Comparison of ENCODE assay signal across 8 cellular contexts in genomic region chr7:73667344-73668102, GRCh38. TPM values are rescaled to one million over a fixed set of nuclear protein-coding genes. Genes with fewer than 3 reads are reported as not detected.
DNase-seq lines count a peak whose midpoint lies in the region; ATAC-seq and TF ChIP-seq lines count a peak whose summit lies in the region.

Gene VPS37D, plus strand, starts transcription at chr7:73667831. Its CDS starts 128 bp downstream, at chr7:73667959.

- H3K9me3 ChIP-seq in HUES64 (ENCODE audit: insufficient read depth, low read depth, low read length), result no peaks in the 10 kb centered on the region
- H3K9me3 ChIP-seq in fibroblast of lung (ENCODE audit: control insufficient read depth, insufficient read depth, low read depth, low read length), result no peaks in the 10 kb centered on the region

- H3K9ac ChIP-seq in HUES64 (ENCODE audit: low read depth, low read length) (0 out of 2 replicates have a peak within 1 kb of the TSS, but pooled peaks have one; percentile 44), fibroblast of lung (ENCODE audit: insufficient read depth, low read length) (peak within 1 kb of the TSS; percentile 39)

- H3K4me3 Mint-ChIP-seq in activated T-cell treated with anti-CD3 and anti-CD28 coated beads, Interleukin-2, amount 50 U/mL, for 72 hours, result peak within 1 kb of the TSS; percentile 78 to 80
- peak within 1 kb of the TSS; percentile 71 to 88 (median 78) for H3K4me3 Mint-ChIP-seq in naive thymus-derived CD8-positive, alpha-beta T cell
- H3K4me3 Mint-ChIP-seq in stimulated activated memory B cell treated with anti-CD40 and anti-IgM and Interleukin-4, amounts not matched to agents 10 μg/mL and 1 μg/mL and 100 μg/mL, for 72 hours, result peak within 1 kb of the TSS; percentile 83

- peak within 1 kb of the TSS; percentile 71 for H3K4me2 ChIP-seq in fibroblast of lung (ENCODE audit: extremely low read depth, insufficient read depth, low read length)

- peaks cover 58% of the 10 kb centered on the region for H3K27me3 Mint-ChIP-seq in activated T-cell treated with anti-CD3 and anti-CD28 coated beads, Interleukin-2, amount 50 U/mL, for 72 hours (ENCODE audit: low read depth)
- peaks cover 14 to 37% (median 22%) of the 10 kb centered on the region in 5 donors for H3K27me3 Mint-ChIP-seq in naive thymus-derived CD8-positive, alpha-beta T cell
- peaks cover 62% of the 10 kb centered on the region for H3K27me3 Mint-ChIP-seq in stimulated activated memory B cell treated with anti-CD40 and anti-IgM and Interleukin-4, amounts not matched to agents 10 μg/mL and 1 μg/mL and 100 μg/mL, for 72 hours

- peak; percentile 98 for DNase-seq in D341Med (ENCODE audit: low spot score)
- DNase-seq in OCI-M1 (lab: John Stamatoyannopoulos, UW), result peak; percentile 94
- DNase-seq in activated T-cell treated with anti-CD3 and anti-CD28 coated beads, Interleukin-2, amount 50 U/mL, for 72 hours, result peak; percentile 93 to 98
- DNase-seq in fibroblast of lung (ENCODE audit: low read depth in 2 of 2), result peak; percentile 77 to 85
- DNase-seq in naive thymus-derived CD8-positive, alpha-beta T cell, result peak; percentile 85 to 99 (median 94)

- no peak within 1 kb of the TSS for H3K27ac Mint-ChIP-seq in activated T-cell treated with anti-CD3 and anti-CD28 coated beads, Interleukin-2, amount 50 U/mL, for 72 hours
- H3K27ac Mint-ChIP-seq in naive thymus-derived CD8-positive, alpha-beta T cell, result peak within 1 kb of the TSS in 6 of 10 donors; percentile 8 to 85 (median 46)
- H3K27ac Mint-ChIP-seq in stimulated activated memory B cell treated with anti-CD40 and anti-IgM and Interleukin-4, amounts not matched to agents 10 μg/mL and 1 μg/mL and 100 μg/mL, for 72 hours, result peak within 1 kb of the TSS; percentile 9

- H3K79me2 ChIP-seq in fibroblast of lung (ENCODE audit: control insufficient read depth, insufficient read depth, low read length), result no peaks in the 10 kb centered on the region

- POLR2A ChIA-PET in naive thymus-derived CD8-positive, alpha-beta T cell (lab: Charles Lee), result interaction anchor here (0.9 to 1.6 kb wide), 3 partner anchors 10 to 72 kb away, joined by 3 to 7 read pairs (median 4); no protein-coding TSS in a partner anchor

- H3K36me3 ChIP-seq in HUES64 (ENCODE audit: insufficient read depth, low read length) (no peaks in the 10 kb centered on the region), fibroblast of lung (ENCODE audit: control insufficient read depth, insufficient read depth, low read length) (no peaks in the 10 kb centered on the region)

- H3K4me1 ChIP-seq in HUES64 (ENCODE audit: insufficient read depth, low read length) (peaks cover 8% of the 10 kb centered on the region; the same call in 1 of the 2 replicates), fibroblast of lung (ENCODE audit: control insufficient read depth, extremely low read depth, insufficient read depth, low read length) (no peaks in the 10 kb centered on the region)

- TF ChIP-seq CTCF in fibroblast of lung (conservative IDR thresholded peaks at IDR 0.05 in 1 of 2, IDR thresholded peaks at IDR 0.05 in 1 of 2; ENCODE audit: low read depth in 1 of 2, low read length in 2 of 2), result peak; percentile 41 to 65

- WGBS in HUES64, result 3% methylated on average over 79 of the region's 79 CpGs

- H4K20me1 ChIP-seq in fibroblast of lung (ENCODE audit: control insufficient read depth, extremely low read depth, insufficient read depth, low read length), result no peaks in the 10 kb centered on the region

- H2AFZ ChIP-seq in fibroblast of lung (ENCODE audit: low read length), result peak within 1 kb of the TSS; percentile 71

- peaks cover 7% of the 10 kb centered on the region; the same call in 1 of the 2 replicates for H3K27me3 ChIP-seq in HUES64 (ENCODE audit: insufficient read depth, low read length)
- H3K27me3 ChIP-seq in fibroblast of lung (ENCODE audit: control insufficient read depth, insufficient read depth, low read length), result no peaks in the 10 kb centered on the region

- H3K4me1 Mint-ChIP-seq in activated T-cell treated with anti-CD3 and anti-CD28 coated beads, Interleukin-2, amount 50 U/mL, for 72 hours (ENCODE audit: low read depth), result peaks cover 9% of the 10 kb centered on the region
- H3K4me1 Mint-ChIP-seq in naive thymus-derived CD8-positive, alpha-beta T cell, result peaks cover 4 to 13% (median 10%) of the 10 kb centered on the region in 4 donors
- H3K4me1 Mint-ChIP-seq in stimulated activated memory B cell treated with anti-CD40 and anti-IgM and Interleukin-4, amounts not matched to agents 10 μg/mL and 1 μg/mL and 100 μg/mL, for 72 hours, result peaks cover 26% of the 10 kb centered on the region

- H3K4me3 ChIP-seq in HUES64 (ENCODE audit: low read length), result peak within 1 kb of the TSS; percentile 57
- peak within 1 kb of the TSS; percentile 36 to 76 (median 54) for H3K4me3 ChIP-seq in fibroblast of lung (replicated peaks in 1 of 4; ENCODE audit: control extremely low read depth in 1 of 4, insufficient read depth in 1 of 4, low read depth in 3 of 4, low read length in 4 of 4)

- peaks cover 0 to 2% of the 10 kb centered on the region in 2 donors for H3K36me3 Mint-ChIP-seq in activated T-cell treated with anti-CD3 and anti-CD28 coated beads, Interleukin-2, amount 50 U/mL, for 72 hours (ENCODE audit: insufficient read depth in 2 of 2)
- peaks cover 0 to 6% (median 4%) of the 10 kb centered on the region in 3 donors for H3K36me3 Mint-ChIP-seq in naive thymus-derived CD8-positive, alpha-beta T cell
- H3K36me3 Mint-ChIP-seq in stimulated activated memory B cell treated with anti-CD40 and anti-IgM and Interleukin-4, amounts not matched to agents 10 μg/mL and 1 μg/mL and 100 μg/mL, for 72 hours, result peaks cover 6% of the 10 kb centered on the region

- H3K27ac ChIP-seq in HUES64 (ENCODE audit: low read depth, low read length) (no peak within 1 kb of the TSS), fibroblast of lung (ENCODE audit: insufficient read depth, low read length) (no peak within 1 kb of the TSS)

- ATAC-seq in GM21423 (IDR thresholded peaks at IDR 0.05; ENCODE audit: unreplicated experiment), result peak; percentile 91
- peak; percentile 97 to 98 for ATAC-seq in activated T-cell treated with anti-CD3 and anti-CD28 coated beads, Interleukin-2, amount 50 U/mL, for 72 hours (replicated peaks in 1 of 2)
- peak; percentile 93 for ATAC-seq in naive thymus-derived CD8-positive, alpha-beta T cell
- peak; percentile 96 for ATAC-seq in stimulated activated memory B cell treated with anti-CD40 and anti-IgM and Interleukin-4, amounts not matched to agents 10 μg/mL and 1 μg/mL and 100 μg/mL, for 72 hours

- H3K9me3 Mint-ChIP-seq in activated T-cell treated with anti-CD3 and anti-CD28 coated beads, Interleukin-2, amount 50 U/mL, for 72 hours, result peaks cover 0 to 4% of the 10 kb centered on the region in 2 donors
- peaks cover 0 to 8% (median 4%) of the 10 kb centered on the region in 9 donors for H3K9me3 Mint-ChIP-seq in naive thymus-derived CD8-positive, alpha-beta T cell
- H3K9me3 Mint-ChIP-seq in stimulated activated memory B cell treated with anti-CD40 and anti-IgM and Interleukin-4, amounts not matched to agents 10 μg/mL and 1 μg/mL and 100 μg/mL, for 72 hours, result peaks cover 7% of the 10 kb centered on the region

RNA-seq across cellular contexts. Expression of gene VPS37D, which starts in this region (rescaled TPM):
- 2.5 TPM for polyA plus RNA-seq in HUES64 (2013, experiment 1 of 2)
- 3.6 TPM for polyA plus RNA-seq in HUES64 (2013, experiment 2 of 2)
- total RNA-seq in activated T-cell treated with anti-CD3 and anti-CD28 coated beads, Interleukin-2, amount 50 U/mL, for 72 hours, result under 1 TPM; 0.70 to 0.95 TPM
- total RNA-seq in fibroblast of lung, result 6.2 and 6.8 TPM in 2 replicates
- 0.63 and 0.87 TPM in 2 replicates for polyA plus RNA-seq in fibroblast of lung
- polyA plus RNA-seq in fibroblast of lung (2012), result 2.0 and 2.7 TPM in 2 replicates
- 1.3 and 3.0 TPM in 2 replicates for polyA minus RNA-seq in fibroblast of lung (ENCODE audit: low replicate concordance)
- total RNA-seq in naive thymus-derived CD8-positive, alpha-beta T cell, result 1 to 10 TPM in 1 of 2 experiments, under 1 TPM in 1; 0.63 to 1.0 TPM
- polyA plus RNA-seq in naive thymus-derived CD8-positive, alpha-beta T cell, result under 1 TPM in 2 of 3 donors, not detected in 1; 0.14 to 0.30 TPM

Comparison
In these comparisons a context has a peak if more than half of its experiments do, and no peak if none do; other contexts are left out.
1. Peak in DNase-seq and ATAC-seq in activated T-cell treated with anti-CD3 and anti-CD28 coated beads, Interleukin-2, amount 50 U/mL, for 72 hours; RNA of the gene not detected or under 1 TPM.